In the genomic region with DNA sequence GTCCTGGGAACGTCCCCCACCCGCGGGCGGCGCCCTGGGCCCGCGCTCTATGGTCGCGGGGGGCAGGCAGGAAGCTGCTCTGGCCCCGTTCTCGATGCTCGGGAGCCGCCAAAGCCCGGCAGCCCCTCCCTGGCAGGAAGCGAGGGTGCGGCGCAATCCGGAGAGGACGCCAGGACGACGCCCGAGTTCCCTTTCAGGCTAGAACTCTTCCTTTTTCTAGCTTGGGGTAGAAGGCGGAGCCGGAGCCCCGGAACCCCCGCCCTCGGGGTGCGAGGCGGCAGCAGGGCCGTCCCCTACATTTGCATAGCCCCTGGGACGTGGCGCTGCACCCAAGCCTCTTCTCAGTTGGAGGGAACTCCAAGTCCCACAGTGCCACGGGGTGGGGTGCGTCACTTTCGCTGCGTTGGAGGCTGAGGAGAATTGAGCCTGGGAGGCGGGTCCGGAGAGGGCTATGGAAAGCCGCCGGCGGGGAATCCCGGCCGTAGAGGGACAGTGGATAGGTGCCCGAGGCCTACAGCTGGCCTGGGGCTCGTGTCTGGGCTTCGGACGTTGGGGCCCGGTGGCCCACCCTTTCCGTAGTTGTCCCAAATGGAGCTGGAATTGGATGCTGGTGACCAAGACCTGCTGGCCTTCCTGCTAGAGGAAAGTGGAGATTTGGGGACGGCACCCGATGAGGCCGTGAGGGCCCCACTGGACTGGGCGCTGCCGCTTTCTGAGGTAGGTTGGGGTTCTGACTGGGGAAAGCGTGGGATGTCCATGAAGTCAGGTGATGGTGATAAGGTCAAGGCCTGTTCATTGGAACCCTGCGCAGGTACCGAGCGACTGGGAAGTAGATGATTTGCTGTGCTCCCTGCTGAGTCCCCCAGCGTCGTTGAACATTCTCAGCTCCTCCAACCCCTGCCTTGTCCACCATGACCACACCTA, we compare ENCODE assay signal across 8 cellular contexts. TPM values are rescaled to one million over a fixed set of nuclear protein-coding genes. Genes with fewer than 3 reads are reported as not detected.
DNase-seq lines count a peak whose midpoint lies in the region; ATAC-seq and TF ChIP-seq lines count a peak whose summit lies in the region.

A gene with protein sequence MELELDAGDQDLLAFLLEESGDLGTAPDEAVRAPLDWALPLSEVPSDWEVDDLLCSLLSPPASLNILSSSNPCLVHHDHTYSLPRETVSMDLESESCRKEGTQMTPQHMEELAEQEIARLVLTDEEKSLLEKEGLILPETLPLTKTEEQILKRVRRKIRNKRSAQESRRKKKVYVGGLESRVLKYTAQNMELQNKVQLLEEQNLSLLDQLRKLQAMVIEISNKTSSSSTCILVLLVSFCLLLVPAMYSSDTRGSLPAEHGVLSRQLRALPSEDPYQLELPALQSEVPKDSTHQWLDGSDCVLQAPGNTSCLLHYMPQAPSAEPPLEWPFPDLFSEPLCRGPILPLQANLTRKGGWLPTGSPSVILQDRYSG (plus strand): TSS at position 482 of the 924 bp plus-strand sequence. CDS start 107 bp downstream, at position 589.
A gene with protein sequence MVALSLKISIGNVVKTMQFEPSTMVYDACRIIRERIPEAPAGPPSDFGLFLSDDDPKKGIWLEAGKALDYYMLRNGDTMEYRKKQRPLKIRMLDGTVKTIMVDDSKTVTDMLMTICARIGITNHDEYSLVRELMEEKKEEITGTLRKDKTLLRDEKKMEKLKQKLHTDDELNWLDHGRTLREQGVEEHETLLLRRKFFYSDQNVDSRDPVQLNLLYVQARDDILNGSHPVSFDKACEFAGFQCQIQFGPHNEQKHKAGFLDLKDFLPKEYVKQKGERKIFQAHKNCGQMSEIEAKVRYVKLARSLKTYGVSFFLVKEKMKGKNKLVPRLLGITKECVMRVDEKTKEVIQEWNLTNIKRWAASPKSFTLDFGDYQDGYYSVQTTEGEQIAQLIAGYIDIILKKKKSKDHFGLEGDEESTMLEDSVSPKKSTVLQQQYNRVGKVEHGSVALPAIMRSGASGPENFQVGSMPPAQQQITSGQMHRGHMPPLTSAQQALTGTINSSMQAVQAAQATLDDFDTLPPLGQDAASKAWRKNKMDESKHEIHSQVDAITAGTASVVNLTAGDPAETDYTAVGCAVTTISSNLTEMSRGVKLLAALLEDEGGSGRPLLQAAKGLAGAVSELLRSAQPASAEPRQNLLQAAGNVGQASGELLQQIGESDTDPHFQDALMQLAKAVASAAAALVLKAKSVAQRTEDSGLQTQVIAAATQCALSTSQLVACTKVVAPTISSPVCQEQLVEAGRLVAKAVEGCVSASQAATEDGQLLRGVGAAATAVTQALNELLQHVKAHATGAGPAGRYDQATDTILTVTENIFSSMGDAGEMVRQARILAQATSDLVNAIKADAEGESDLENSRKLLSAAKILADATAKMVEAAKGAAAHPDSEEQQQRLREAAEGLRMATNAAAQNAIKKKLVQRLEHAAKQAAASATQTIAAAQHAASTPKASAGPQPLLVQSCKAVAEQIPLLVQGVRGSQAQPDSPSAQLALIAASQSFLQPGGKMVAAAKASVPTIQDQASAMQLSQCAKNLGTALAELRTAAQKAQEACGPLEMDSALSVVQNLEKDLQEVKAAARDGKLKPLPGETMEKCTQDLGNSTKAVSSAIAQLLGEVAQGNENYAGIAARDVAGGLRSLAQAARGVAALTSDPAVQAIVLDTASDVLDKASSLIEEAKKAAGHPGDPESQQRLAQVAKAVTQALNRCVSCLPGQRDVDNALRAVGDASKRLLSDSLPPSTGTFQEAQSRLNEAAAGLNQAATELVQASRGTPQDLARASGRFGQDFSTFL (N-terminal part only) (minus strand): TSS at position 11 of the 924 bp plus-strand sequence. CDS start 6,501 bp downstream, outside the sequence.

- peak in 1 of 4 experiments; percentile 26 for TF ChIP-seq CTCF in prostate gland (IDR thresholded peaks at IDR 0.05)

- TF ChIP-seq POLR2A in GM15510 (IDR thresholded peaks at IDR 0.05; ENCODE audit: borderline replicate concordance, extremely low read depth, insufficient read length) (peak; percentile 78), prostate gland (IDR thresholded peaks at IDR 0.05) (peak; percentile 78)

- WGBS in prostate gland, result under 1% methylated on average over 60 of the region's 60 CpGs
- WGBS in urinary bladder, result under 1% methylated on average over 60 of the region's 60 CpGs

- H3K4me1 ChIP-seq in prostate gland (replicated peaks) (peaks cover 26% of the 10 kb centered on the region), urinary bladder (ENCODE audit: insufficient read depth) (peaks cover 4% of the 10 kb centered on the region)

- DNase-seq in NCI-H1694 (lab: John Stamatoyannopoulos, UW), result peak; percentile 97
- DNase-seq in amniotic stem cell (lab: John Stamatoyannopoulos, UW), result peak; percentile 97
- DNase-seq in left cardiac atrium, result peak; percentile 98
- DNase-seq in prostate gland (ENCODE audit: low spot score), result peak; percentile 98

- intact Hi-C loops in left cardiac atrium (cut with DNase I), result no loop called here
- intact Hi-C loops in prostate gland (cut with DNase I), result loop anchor here (5.0 to 10.0 kb wide), 2 partner anchors 75 to 618 kb away; a partner anchor contains a TSS

- H3K4me3 ChIP-seq in prostate gland (peak within 1 kb of the TSS; percentile 65 to 91), urinary bladder (ENCODE audit: low read depth, low read length) (peak within 1 kb of the TSS; percentile 73)

- H3K27ac Mint-ChIP-seq in T-helper 1 cell treated with Interleukin-12 subunit alpha and Interleukin-12 subunit beta and Interleukin-4 antibody, amounts not matched to agents 30 μg/mL and 1 μg/mL, for 36 hours, result peak within 1 kb of the TSS; percentile 92

- peaks cover 19% of the 10 kb centered on the region for H3K36me3 Mint-ChIP-seq in T-helper 1 cell treated with Interleukin-12 subunit alpha and Interleukin-12 subunit beta and Interleukin-4 antibody, amounts not matched to agents 30 μg/mL and 1 μg/mL, for 36 hours (ENCODE audit: low read depth)

- H3K9me3 Mint-ChIP-seq in T-helper 1 cell treated with Interleukin-12 subunit alpha and Interleukin-12 subunit beta and Interleukin-4 antibody, amounts not matched to agents 30 μg/mL and 1 μg/mL, for 36 hours, result no peaks in the 10 kb centered on the region

- no peaks in the 10 kb centered on the region for H3K27me3 ChIP-seq in prostate gland (replicated peaks; ENCODE audit: insufficient read depth)

- peak within 1 kb of the TSS; percentile 93 for H3K4me3 Mint-ChIP-seq in T-helper 1 cell treated with Interleukin-12 subunit alpha and Interleukin-12 subunit beta and Interleukin-4 antibody, amounts not matched to agents 30 μg/mL and 1 μg/mL, for 36 hours

- no peaks in the 10 kb centered on the region for H3K27me3 Mint-ChIP-seq in T-helper 1 cell treated with Interleukin-12 subunit alpha and Interleukin-12 subunit beta and Interleukin-4 antibody, amounts not matched to agents 30 μg/mL and 1 μg/mL, for 36 hours (ENCODE audit: low read depth)

- H3K9me3 ChIP-seq in prostate gland, result no peaks in the 10 kb centered on the region

- H3K4me1 Mint-ChIP-seq in T-helper 1 cell treated with Interleukin-12 subunit alpha and Interleukin-12 subunit beta and Interleukin-4 antibody, amounts not matched to agents 30 μg/mL and 1 μg/mL, for 36 hours (ENCODE audit: low read depth), result peaks cover 18% of the 10 kb centered on the region

- H3K27ac ChIP-seq in prostate gland (peak within 1 kb of the TSS; percentile 88 to 96), urinary bladder (ENCODE audit: low read depth) (peak within 1 kb of the TSS; percentile 97)

- ATAC-seq in HG02885 (IDR thresholded peaks at IDR 0.05; ENCODE audit: poor library complexity, unreplicated experiment) (peak; percentile 77), left cardiac atrium (peak; percentile 89 to 91)

- H3K36me3 ChIP-seq in prostate gland, result peaks cover 5 to 17% of the 10 kb centered on the region in 2 donors
- no peaks in the 10 kb centered on the region for H3K36me3 ChIP-seq in urinary bladder (ENCODE audit: insufficient read depth)

RNA-seq across cellular contexts. Expression of the first gene that starts in this region (rescaled TPM):
- total RNA-seq in left cardiac atrium, result 10 to 100 TPM; 24.6 to 36.2 TPM
- 100 to 1,000 TPM in 1 of 2 donors, 10 to 100 TPM in 1; 60.9 to 120 TPM for total RNA-seq in prostate gland
- 28.2 TPM for total RNA-seq in urinary bladder
- 50.0 TPM for polyA plus RNA-seq in urinary bladder

RNA-seq across cellular contexts. Expression of the second gene that starts in this region (rescaled TPM):
- 100 to 1,000 TPM; 301 to 324 TPM for total RNA-seq in left cardiac atrium
- 100 to 1,000 TPM; 167 to 315 TPM for total RNA-seq in prostate gland
- total RNA-seq in urinary bladder, result 154 TPM
- polyA plus RNA-seq in urinary bladder, result 533 TPM

Comparison
In these comparisons a context has a peak if more than half of its experiments do, and no peak if none do; other contexts are left out.
1. Peak in every context shown above with its lines: DNase-seq, ATAC-seq, H3K4me3 ChIP-seq and H3K27ac ChIP-seq.